ENCODE assay signal across 9 cellular contexts in the genomic region with DNA sequence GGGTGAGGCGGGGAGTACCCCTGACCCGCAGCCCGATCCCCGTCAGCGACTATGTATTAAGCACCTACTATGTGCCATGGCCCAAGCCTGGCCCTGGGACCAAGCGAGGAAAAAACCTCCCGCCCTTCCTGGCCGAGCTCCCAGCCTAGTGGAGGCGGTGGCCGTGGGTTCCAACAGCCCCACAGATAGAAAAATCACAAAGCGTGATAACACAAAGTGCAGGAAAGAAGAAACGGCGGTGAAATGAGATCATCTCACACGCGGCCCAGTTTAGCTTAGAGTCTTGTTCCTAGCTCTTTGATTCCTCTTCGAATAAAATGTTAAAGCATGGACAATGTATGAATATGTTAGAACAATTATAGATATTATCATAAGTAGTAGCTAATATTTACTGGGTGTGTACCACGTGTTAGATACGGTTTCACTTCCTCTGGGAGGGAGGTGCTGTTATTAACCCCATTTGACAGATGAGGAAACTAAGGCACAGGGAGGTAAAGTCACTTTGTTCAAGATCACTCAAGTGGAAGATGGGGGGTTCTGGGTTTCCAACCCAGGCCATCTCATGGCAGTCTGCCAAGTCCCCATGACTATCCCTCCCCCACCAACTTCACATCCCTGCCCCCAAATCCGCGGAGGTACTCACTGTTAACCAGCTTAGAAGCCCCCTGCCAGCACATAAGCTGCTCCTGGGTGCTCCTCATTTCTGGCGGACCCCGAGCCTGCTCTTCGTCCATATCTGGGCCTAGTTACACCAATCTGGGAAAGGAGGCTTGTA. TPM values are rescaled to one million over a fixed set of nuclear protein-coding genes. Genes with fewer than 3 reads are reported as not detected.
A peak's percentile ranks its signal among the peaks of the same experiment; 100 is the strongest.
DNase-seq lines count a peak whose midpoint lies in the region; ATAC-seq lines count a peak whose summit lies in the region.
"Had no signal": no experiment of that assay in that cellular context is flagged by ENCODE, and none has a peak within 500 bp of the region (broad histone marks: within the 10 kb centered on the region; RNA-seq: fewer than 3 reads in every experiment).

No MANE protein-coding gene starts in this region.

- peaks cover 32 to 87% (median 82%) of the 10 kb centered on the region in 10 experiments for H3K4me1 ChIP-seq in BLaER1 treated with 17β-estradiol and CSF1 and Interleukin-3, amounts not matched to agents 10 nM and 100 nM

- peak overlapping the region in 6 of 11 experiments; percentile 38 to 68 (median 60); a peak in 12 of 22 replicates for H3K9ac ChIP-seq in BLaER1 treated with 17β-estradiol and CSF1 and Interleukin-3, amounts not matched to agents 10 nM and 100 nM

- CTCF ChIA-PET in activated CD4-positive, alpha-beta memory T cell treated with anti-CD3 and anti-CD28 coated beads, Interleukin-2, amount 10 ng/mL, durations not matched to agents 7 days and 5 days (lab: Charles Lee): interaction anchor here (0.6 to 2.7 kb wide), 34 partner anchors 11 to 603 kb away, joined by 3 to 47 read pairs (median 4); a partner anchor contains a TSS

- no peaks in the 10 kb centered on the region for H3K9me3 ChIP-seq in BLaER1 treated with 17β-estradiol and CSF1 and Interleukin-3, amounts not matched to agents 10 nM and 100 nM (replicated peaks in 1 of 11)

- no peaks in the 10 kb centered on the region for H3K36me3 ChIP-seq in BLaER1 treated with 17β-estradiol and CSF1 and Interleukin-3, amounts not matched to agents 10 nM and 100 nM

- peaks cover 0 to 5% (median 0%) of the 10 kb centered on the region in 11 experiments; a peak in 2 of 22 replicates for H4K20me1 ChIP-seq in BLaER1 treated with 17β-estradiol and CSF1 and Interleukin-3, amounts not matched to agents 10 nM and 100 nM

- H3K27me3 Mint-ChIP-seq in activated CD4-positive, alpha-beta memory T cell treated with anti-CD3 and anti-CD28 coated beads, Interleukin-2, amount 10 ng/mL, durations not matched to agents 7 days and 5 days: peaks cover 33% of the 10 kb centered on the region
- H3K27me3 Mint-ChIP-seq in memory B cell: peaks cover 4% of the 10 kb centered on the region

- peak; percentile 7 for ATAC-seq in HG03095 (IDR thresholded peaks at IDR 0.05; ENCODE audit: unreplicated experiment)
- peak; percentile 23 for ATAC-seq in memory B cell (ENCODE audit: low read depth)
- no peak for ATAC-seq in left lobe of liver

- H3K27ac Mint-ChIP-seq in activated CD4-positive, alpha-beta memory T cell treated with anti-CD3 and anti-CD28 coated beads, Interleukin-2, amount 10 ng/mL, durations not matched to agents 7 days and 5 days: peak overlapping the region; percentile 52
- H3K27ac Mint-ChIP-seq in memory B cell: peak overlapping the region; percentile 59

- H3K36me3 Mint-ChIP-seq in activated CD4-positive, alpha-beta memory T cell treated with anti-CD3 and anti-CD28 coated beads, Interleukin-2, amount 10 ng/mL, durations not matched to agents 7 days and 5 days (ENCODE audit: low read depth): no peaks in the 10 kb centered on the region
- no peaks in the 10 kb centered on the region for H3K36me3 Mint-ChIP-seq in memory B cell

- POLR2A ChIA-PET in activated CD4-positive, alpha-beta memory T cell treated with anti-CD3 and anti-CD28 coated beads, Interleukin-2, amount 10 ng/mL, durations not matched to agents 7 days and 5 days (lab: Charles Lee): interaction anchor here (0.6 to 3.9 kb wide), 17 partner anchors 12 to 135 kb away, joined by 3 to 39 read pairs (median 4); a partner anchor contains a TSS

- 0 out of 22 replicates have a peak overlapping the region, but pooled peaks of 1 of the 11 experiments have one; percentile 29 for H3K27ac ChIP-seq in BLaER1 treated with 17β-estradiol and CSF1 and Interleukin-3, amounts not matched to agents 10 nM and 100 nM

- no peak for DNase-seq in activated CD4-positive, alpha-beta memory T cell treated with anti-CD3 and anti-CD28 coated beads, Interleukin-2, amount 10 ng/mL, durations not matched to agents 7 days and 5 days
- DNase-seq in memory B cell (ENCODE audit: low spot score in 2 of 2) (no peak), HK-2 (ENCODE audit: unreplicated experiment) (no peak), iPS-NIHi7 (ENCODE audit: extremely low spot score) (no peak), DMS79 (lab: John Stamatoyannopoulos, UW) (no peak), left lobe of liver (ENCODE audit: low spot score) (no peak)

- peaks cover 35% of the 10 kb centered on the region for H3K4me1 Mint-ChIP-seq in activated CD4-positive, alpha-beta memory T cell treated with anti-CD3 and anti-CD28 coated beads, Interleukin-2, amount 10 ng/mL, durations not matched to agents 7 days and 5 days
- H3K4me1 Mint-ChIP-seq in memory B cell: peaks cover 38% of the 10 kb centered on the region

- H3K9me3 Mint-ChIP-seq in activated CD4-positive, alpha-beta memory T cell treated with anti-CD3 and anti-CD28 coated beads, Interleukin-2, amount 10 ng/mL, durations not matched to agents 7 days and 5 days: no peaks in the 10 kb centered on the region
- no peaks in the 10 kb centered on the region for H3K9me3 Mint-ChIP-seq in memory B cell

- peak overlapping the region; percentile 76 for H3K4me3 Mint-ChIP-seq in activated CD4-positive, alpha-beta memory T cell treated with anti-CD3 and anti-CD28 coated beads, Interleukin-2, amount 10 ng/mL, durations not matched to agents 7 days and 5 days
- H3K4me3 Mint-ChIP-seq in memory B cell: peak overlapping the region; percentile 90

- peak overlapping the region; percentile 37 to 64 (median 48); a peak in 16 of 20 replicates for H3K4me3 ChIP-seq in BLaER1 treated with 17β-estradiol and CSF1 and Interleukin-3, amounts not matched to agents 10 nM and 100 nM

- H3K27me3 ChIP-seq in BLaER1 treated with 17β-estradiol and CSF1 and Interleukin-3, amounts not matched to agents 10 nM and 100 nM: peaks cover 9 to 36% (median 22%) of the 10 kb centered on the region in 11 experiments; a peak in 20 of 22 replicates

- peak overlapping the region; percentile 88 to 98 (median 95) for H3K4me2 ChIP-seq in BLaER1 treated with 17β-estradiol and CSF1 and Interleukin-3, amounts not matched to agents 10 nM and 100 nM

RNA-seq across cellular contexts. Expression of a gene that starts 1.2 kb away (rescaled TPM):
- total RNA-seq in activated CD4-positive, alpha-beta memory T cell treated with anti-CD3 and anti-CD28 coated beads, Interleukin-2, amount 10 ng/mL, durations not matched to agents 7 days and 5 days: 1 to 10 TPM; 8.3 to 8.8 TPM
- 0.60 TPM for total RNA-seq in left lobe of liver
- total RNA-seq: activated CD8-positive, alpha-beta memory T cell treated with anti-CD3 and anti-CD28 coated beads for 36 hours had no signal

RNA-seq across cellular contexts. Expression of a gene that starts 3.2 kb away (rescaled TPM):
- total RNA-seq in activated CD4-positive, alpha-beta memory T cell treated with anti-CD3 and anti-CD28 coated beads, Interleukin-2, amount 10 ng/mL, durations not matched to agents 7 days and 5 days: 1 to 10 TPM; 3.3 to 3.6 TPM
- 280 TPM for total RNA-seq in left lobe of liver
- total RNA-seq: activated CD8-positive, alpha-beta memory T cell treated with anti-CD3 and anti-CD28 coated beads for 36 hours had no signal

RNA-seq across cellular contexts. Expression of a gene that starts 7.0 kb away (rescaled TPM):
- total RNA-seq in activated CD4-positive, alpha-beta memory T cell treated with anti-CD3 and anti-CD28 coated beads, Interleukin-2, amount 10 ng/mL, durations not matched to agents 7 days and 5 days: under 1 TPM; 0.55 to 0.68 TPM
- 1.9 TPM for total RNA-seq in left lobe of liver
- total RNA-seq: activated CD8-positive, alpha-beta memory T cell treated with anti-CD3 and anti-CD28 coated beads for 36 hours had no signal

RNA-seq across cellular contexts. Expression of a gene that starts 12.7 kb away (rescaled TPM):
- 100 to 1,000 TPM; 588 to 589 TPM for total RNA-seq in activated CD4-positive, alpha-beta memory T cell treated with anti-CD3 and anti-CD28 coated beads, Interleukin-2, amount 10 ng/mL, durations not matched to agents 7 days and 5 days
- total RNA-seq in left lobe of liver: 7.6 TPM

RNA-seq across cellular contexts. Expression of a gene that starts 26.2 kb away (rescaled TPM):
- total RNA-seq in activated CD4-positive, alpha-beta memory T cell treated with anti-CD3 and anti-CD28 coated beads, Interleukin-2, amount 10 ng/mL, durations not matched to agents 7 days and 5 days: not detected
- total RNA-seq in left lobe of liver: 1.4 TPM
- total RNA-seq: activated CD8-positive, alpha-beta memory T cell treated with anti-CD3 and anti-CD28 coated beads for 36 hours had no signal

Comparison
In these comparisons a context has a peak if more than half of its experiments do, and no peak if none do; other contexts are left out.
1. RNA of a gene that starts 3.2 kb away (total RNA-seq): 280 TPM in left lobe of liver (single experiment); 3.3 to 3.6 TPM in activated CD4-positive, alpha-beta memory T cell treated with anti-CD3 and anti-CD28 coated beads, Interleukin-2, amount 10 ng/mL, durations not matched to agents 7 days and 5 days; every median in the first group is over 10 times any median in the second.